ENCODE assay signal across 25 cellular contexts in genomic region chr5:30500513-30500912, GRCh38.
DNase-seq lines count a peak whose midpoint lies in the region; ATAC-seq, FAIRE-seq and TF ChIP-seq lines count a peak whose summit lies in the region.
"Had no signal": no experiment of that assay in that cellular context is flagged by ENCODE, and none has a peak within 500 bp of the region (broad histone marks: within the 10 kb centered on the region; RNA-seq: fewer than 3 reads in every experiment).

No MANE protein-coding gene starts in this region.

- CTCF ChIA-PET in HepG2 (lab: Yijun Ruan, JAX; ENCODE audit: low intra/inter-chr PET ratio, low total read pairs) = no interaction called here
- CTCF ChIA-PET in activated CD8-positive, alpha-beta T cell treated with anti-CD3 and anti-CD28 coated beads for 36 hours (lab: Charles Lee) = no interaction called here

- H3K27ac ChIP-seq in right lobe of liver = no peak overlapping the region
- H3K27ac ChIP-seq in HepG2 (ENCODE audit: extremely low read length, insufficient read depth, low read length) = no peak overlapping the region
- H3K27ac ChIP-seq in mesendoderm (ENCODE audit: low read depth, low read length) = no peak overlapping the region
- no peak overlapping the region for H3K27ac ChIP-seq in aorta (ENCODE audit: low read depth in 1 of 2, low read length in 2 of 2)
- H3K27ac ChIP-seq: BLaER1 had no signal

- peak overlapping the region; percentile 68 for H3K18ac ChIP-seq in mesendoderm (ENCODE audit: low read length)

- ATAC-seq in right lobe of liver (peak; percentile 76 to 90 (median 82)), HepG2 (no peak), left lobe of liver (peak; percentile 72), aorta (ENCODE audit: low FRiP score) (no peak)
- no peak for ATAC-seq in activated CD8-positive, alpha-beta T cell treated with anti-CD3 and anti-CD28 coated beads for 36 hours

- no peaks in the 10 kb centered on the region for H3K36me3 ChIP-seq in right lobe of liver
- H3K36me3 ChIP-seq in HepG2 (replicated peaks in 1 of 2; ENCODE audit: control insufficient read depth in 1 of 2, insufficient read depth in 2 of 2, low read length in 2 of 2) = no peaks in the 10 kb centered on the region
- no peaks in the 10 kb centered on the region for H3K36me3 ChIP-seq in mesendoderm (ENCODE audit: control insufficient read depth, insufficient read depth, low read length)
- no peaks in the 10 kb centered on the region for H3K36me3 ChIP-seq in aorta (ENCODE audit: control insufficient read depth in 1 of 2, insufficient read depth in 2 of 2, low read length in 1 of 2)
- H3K36me3 ChIP-seq: BE2C, BLaER1 had no signal

- H3K4me2 ChIP-seq in HepG2 (ENCODE audit: low read depth, low read length) (no peak overlapping the region), mesendoderm (ENCODE audit: low read length) (no peak overlapping the region)
- H3K4me2 ChIP-seq: BLaER1 had no signal

- TF ChIP-seq EP300 in HepG2 (IDR thresholded peaks at IDR 0.05; ENCODE audit: low read depth in 2 of 2, low read length in 2 of 2) (no peak), HepG2 (CRISPR knock-in tag; IDR thresholded peaks at IDR 0.05; ENCODE audit: borderline replicate concordance) (no peak)

- in situ Hi-C loops in HepG2 (cut with HindIII; ENCODE audit: extremely low pct_ligation_motif_present, low pct_unique_long_range_greater_than_20kb) = loop anchor here (10.0 kb wide), 1 partner anchor 104 kb away; no protein-coding TSS in a partner anchor

- H3K36me3 Mint-ChIP-seq in activated CD8-positive, alpha-beta T cell treated with anti-CD3 and anti-CD28 coated beads for 36 hours (ENCODE audit: low read depth) = no peaks in the 10 kb centered on the region
- H3K36me3 Mint-ChIP-seq: CD14-positive monocyte; CD4-positive, alpha-beta memory T cell; CD4-positive, CD25-positive, alpha-beta regulatory T cell; CD8-positive, alpha-beta memory T cell had no signal

- DNase-seq in right lobe of liver (no peak), HepG2 (ENCODE audit: low spot score) (no peak), left lobe of liver (ENCODE audit: low spot score) (no peak), mesendoderm (no peak), aorta (no peak)
- no peak for DNase-seq in activated CD8-positive, alpha-beta T cell treated with anti-CD3 and anti-CD28 coated beads for 36 hours
- DNase-seq: 8988T; ACHN; BE2C; C1 segment of cervical spinal cord; CD4-positive, alpha-beta memory T cell; CD4-positive, CD25-positive, alpha-beta regulatory T cell; CD8-positive, alpha-beta memory T cell; COR-L47; DMS 273 treated with DMSO at 0.1 percent for 48 hours; DMS153; DMS79; DND-41; GF-D8 had no signal

- H3K79me2 ChIP-seq in HepG2 (ENCODE audit: insufficient read depth, low read length) = no peaks in the 10 kb centered on the region
- no peaks in the 10 kb centered on the region for H3K79me2 ChIP-seq in mesendoderm (ENCODE audit: control insufficient read depth, insufficient read depth, low read length)

- WGBS in right lobe of liver (ENCODE audit: insufficient coverage, low coverage, low lambda C conversion rate, missing lambda C conversion rate) = 29% methylated on average over 2 of the region's 2 CpGs
- WGBS in HepG2 (ENCODE audit: low lambda C conversion rate) = 93% methylated on average over 2 of the region's 2 CpGs
- WGBS in mesendoderm (ENCODE audit: extremely low coverage, insufficient coverage, low lambda C conversion rate) = no CpG with 5 or more reads among the region's 2 CpGs
- 79 to 85% methylated on average over 2 of the region's 2 CpGs for WGBS in aorta, 2 donors

- no peak overlapping the region for H3K27ac Mint-ChIP-seq in activated CD8-positive, alpha-beta T cell treated with anti-CD3 and anti-CD28 coated beads for 36 hours
- H3K27ac Mint-ChIP-seq: CD14-positive monocyte; CD4-positive, alpha-beta memory T cell; CD4-positive, CD25-positive, alpha-beta regulatory T cell; CD8-positive, alpha-beta memory T cell had no signal

- intact Hi-C loops in right lobe of liver (cut with DNase I) (no loop called here), HepG2 (cut with micrococcal nuclease; ENCODE audit: unreplicated experiment) (no loop called here), aorta (cut with DNase I) (no loop called here)
- intact Hi-C loops in activated CD8-positive, alpha-beta T cell treated with anti-CD3 and anti-CD28 coated beads for 36 hours (cut with micrococcal nuclease) = no loop called here

- no peak overlapping the region for H3K9ac ChIP-seq in HepG2 (ENCODE audit: insufficient read depth, low read depth, low read length)
- no peak overlapping the region for H3K9ac ChIP-seq in mesendoderm (ENCODE audit: low read length)
- H3K9ac ChIP-seq: BLaER1 had no signal

- H3K4me3 ChIP-seq in right lobe of liver = no peak overlapping the region
- H3K4me3 ChIP-seq in HepG2 (replicated peaks in 1 of 3; ENCODE audit: insufficient read depth in 1 of 3, low read depth in 2 of 3, low read length in 3 of 3) = no peak overlapping the region
- no peak overlapping the region for H3K4me3 ChIP-seq in mesendoderm (ENCODE audit: low read length)
- no peak overlapping the region for H3K4me3 ChIP-seq in aorta (ENCODE audit: low read length in 2 of 2)
- H3K4me3 ChIP-seq: BLaER1 had no signal

- no peak overlapping the region for H2BK15ac ChIP-seq in mesendoderm (replicated peaks; ENCODE audit: low read depth)

- no peak overlapping the region for H2AK5ac ChIP-seq in mesendoderm (ENCODE audit: low read length)

- H3K4me1 ChIP-seq in right lobe of liver (peaks cover 0 to 4% (median 0%) of the 10 kb centered on the region in 4 donors), HepG2 (ENCODE audit: insufficient read depth, low read length) (peaks cover 74% of the 10 kb centered on the region), mesendoderm (ENCODE audit: control insufficient read depth, low read depth, low read length) (no peaks in the 10 kb centered on the region), aorta (ENCODE audit: control insufficient read depth in 1 of 2, insufficient read depth in 2 of 2, low read length in 2 of 2) (no peaks in the 10 kb centered on the region)
- H3K4me1 ChIP-seq: BE2C, BLaER1 had no signal

- no peak for TF ChIP-seq RAD21 in HepG2 (CRISPR knock-in tag; IDR thresholded peaks at IDR 0.05)

- H3K79me1 ChIP-seq in mesendoderm (ENCODE audit: low read length) = no peaks in the 10 kb centered on the region

- no peak overlapping the region for H4K5ac ChIP-seq in mesendoderm (ENCODE audit: low read length)

- BruUV-seq in HepG2 (replicated peaks; lab: Mats Ljungman, UMichigan) = no TSS peak

- no peak for FAIRE-seq in HepG2 (lab: Jason Lieb, UNC)
- FAIRE-seq: A204.1, G401.6, GM12891, GM19239 had no signal

- POLR2A ChIA-PET in HepG2 (lab: Yijun Ruan, JAX) = no interaction called here
- POLR2A ChIA-PET in activated CD8-positive, alpha-beta T cell treated with anti-CD3 and anti-CD28 coated beads for 36 hours (lab: Charles Lee) = no interaction called here

- H3K27me3 Mint-ChIP-seq in activated CD8-positive, alpha-beta T cell treated with anti-CD3 and anti-CD28 coated beads for 36 hours = no peaks in the 10 kb centered on the region
- H3K27me3 Mint-ChIP-seq: CD4-positive, alpha-beta memory T cell; CD4-positive, CD25-positive, alpha-beta regulatory T cell; CD8-positive, alpha-beta memory T cell had no signal

- no peak overlapping the region for H3K4me3 Mint-ChIP-seq in activated CD8-positive, alpha-beta T cell treated with anti-CD3 and anti-CD28 coated beads for 36 hours
- H3K4me3 Mint-ChIP-seq: CD14-positive monocyte; CD4-positive, alpha-beta memory T cell; CD4-positive, CD25-positive, alpha-beta regulatory T cell; CD8-positive, alpha-beta memory T cell had no signal

- H3K23ac ChIP-seq in mesendoderm (ENCODE audit: low read length) = no peak overlapping the region

- H3K4ac ChIP-seq in mesendoderm (ENCODE audit: low read depth, low read length) = no peak overlapping the region

- H3K9me3 ChIP-seq in right lobe of liver = no peaks in the 10 kb centered on the region
- H3K9me3 ChIP-seq in HepG2 (ENCODE audit: low read length) = no peaks in the 10 kb centered on the region
- peaks cover 3% of the 10 kb centered on the region for H3K9me3 ChIP-seq in aorta (ENCODE audit: control insufficient read depth, low read length)
- H3K9me3 ChIP-seq: BE2C, BLaER1 had no signal

- no peak overlapping the region for H2BK5ac ChIP-seq in mesendoderm (ENCODE audit: low read length)

- TF ChIP-seq POLR2A in right lobe of liver (IDR thresholded peaks at IDR 0.05) = no peak
- TF ChIP-seq POLR2A in HepG2 (IDR thresholded peaks at IDR 0.05; ENCODE audit: insufficient read depth in 1 of 2, low read depth in 2 of 2, low read length in 2 of 2) = no peak

- H2BK120ac ChIP-seq in mesendoderm (ENCODE audit: low read depth, low read length) = no peak overlapping the region

- peaks cover 2% of the 10 kb centered on the region for H3K9me3 Mint-ChIP-seq in activated CD8-positive, alpha-beta T cell treated with anti-CD3 and anti-CD28 coated beads for 36 hours

- no peak overlapping the region for H2AFZ ChIP-seq in HepG2 (ENCODE audit: low read length)

- H3K56ac ChIP-seq in mesendoderm (ENCODE audit: low read length) = no peak overlapping the region

- no peaks in the 10 kb centered on the region for H4K20me1 ChIP-seq in HepG2 (ENCODE audit: insufficient read depth, low read length)
- H4K20me1 ChIP-seq: BLaER1 had no signal

- H3K27me3 ChIP-seq in right lobe of liver (no peaks in the 10 kb centered on the region), HepG2 (ENCODE audit: control insufficient read depth in 1 of 2, insufficient read depth in 2 of 2, low read length in 2 of 2) (no peaks in the 10 kb centered on the region; a peak in 1 of 5 replicates), mesendoderm (ENCODE audit: insufficient read depth, low read length, poor library complexity) (no peaks in the 10 kb centered on the region), aorta (ENCODE audit: control insufficient read depth in 1 of 2, insufficient read depth in 2 of 2, low read length in 1 of 2) (no peaks in the 10 kb centered on the region)
- H3K27me3 ChIP-seq: BE2C, BLaER1 had no signal

- H4K8ac ChIP-seq in mesendoderm (ENCODE audit: low read depth, low read length) = no peak overlapping the region

- TF ChIP-seq CTCF in right lobe of liver (IDR thresholded peaks at IDR 0.05) (no peak), HepG2 (CRISPR knock-in tag; IDR thresholded peaks at IDR 0.05) (no peak)
- TF ChIP-seq CTCF in activated CD8-positive, alpha-beta T cell treated with anti-CD3 and anti-CD28 coated beads for 36 hours (IDR thresholded peaks at IDR 0.05) = no peak

- no peaks in the 10 kb centered on the region for H3K4me1 Mint-ChIP-seq in activated CD8-positive, alpha-beta T cell treated with anti-CD3 and anti-CD28 coated beads for 36 hours (ENCODE audit: low read depth)
- H3K4me1 Mint-ChIP-seq: CD14-positive monocyte; CD4-positive, alpha-beta memory T cell; CD8-positive, alpha-beta memory T cell had no signal

TF ChIP-seq in HepG2, 621 proteins besides CTCF, POLR2A, EP300 and RAD21 (continues in another document):
- no peak for TF ChIP-seq ZNF747 (CRISPR knock-in tag; IDR thresholded peaks at IDR 0.05; ENCODE audit: borderline replicate concordance)
- no peak for TF ChIP-seq ZNF251 (CRISPR knock-in tag; IDR thresholded peaks at IDR 0.05)
- no peak for TF ChIP-seq ZNF746 (CRISPR knock-in tag; IDR thresholded peaks at IDR 0.05)
- TF ChIP-seq REXO4 (CRISPR knock-in tag; IDR thresholded peaks at IDR 0.05; ENCODE audit: borderline replicate concordance) = no peak
- TF ChIP-seq KLF9 (CRISPR knock-in tag; IDR thresholded peaks at IDR 0.05; ENCODE audit: low read depth) = no peak
- no peak for TF ChIP-seq MAFK (conservative IDR thresholded peaks at IDR 0.05 in 1 of 2, IDR thresholded peaks at IDR 0.05 in 1 of 2; ENCODE audit: low read length in 2 of 2)

Comparison
In these comparisons a context has a peak if more than half of its experiments do, and no peak if none do; other contexts are left out.
1. ATAC-seq: peak in right lobe of liver (4 of 4) and left lobe of liver (single experiment); none in HepG2 (single experiment), aorta (single experiment) and activated CD8-positive, alpha-beta T cell treated with anti-CD3 and anti-CD28 coated beads for 36 hours (single experiment).